ENCODE assay signal across 1 cellular context in genomic region chr14:101077511-101078074, GRCh38.
TF ChIP-seq lines count a peak whose summit lies in the region.

No MANE protein-coding gene starts in this region.

TF ChIP-seq in SK-N-SH, 30 proteins besides CTCF, POLR2A, EP300 and RAD21 (continued from another document):
- TF ChIP-seq ZBTB33 (IDR thresholded peaks at IDR 0.05; ENCODE audit: borderline replicate concordance, low read depth) (no peak), TCF12 (IDR thresholded peaks at IDR 0.05) (no peak)
